ENCODE assay signal across 8 cellular contexts in the genomic region with DNA sequence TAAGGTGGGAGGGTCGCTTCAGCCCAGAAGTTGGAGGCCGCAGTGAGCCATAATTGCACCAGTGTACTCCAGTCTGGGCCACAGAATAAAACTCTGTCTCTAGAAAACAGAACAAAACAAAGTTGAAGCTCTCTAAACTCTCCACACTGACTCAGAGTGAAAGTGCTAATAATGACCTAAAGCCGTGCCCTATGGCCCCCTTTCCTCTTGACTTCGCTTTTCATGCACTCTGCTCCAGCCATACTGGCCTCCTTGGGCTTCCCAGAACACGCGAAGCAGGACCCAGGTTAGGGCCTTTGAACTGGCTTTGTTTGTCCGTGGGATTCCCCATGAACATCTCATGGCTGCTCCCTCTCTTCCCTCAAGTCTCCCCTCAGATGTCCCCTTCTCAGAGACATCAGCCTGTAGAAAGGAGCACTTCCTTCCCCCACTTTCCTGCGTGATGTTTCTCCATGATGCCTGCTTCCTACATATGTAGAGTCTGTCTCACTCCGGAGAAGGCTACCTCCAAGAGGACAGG. TPM values are rescaled to one million over a fixed set of nuclear protein-coding genes. Genes with fewer than 3 reads are reported as not detected.
DNase-seq lines count a peak whose midpoint lies in the region; ATAC-seq, FAIRE-seq and TF ChIP-seq lines count a peak whose summit lies in the region.

No MANE protein-coding gene starts in this region.

- H3K79me2 ChIP-seq in HepG2 (ENCODE audit: insufficient read depth, low read length): no peaks in the 10 kb centered on the region

- DNase-seq in HepG2 (ENCODE audit: low spot score): no peak
- no peak for DNase-seq in iPS-NIHi7 (ENCODE audit: extremely low spot score)
- DNase-seq in activated CD8-positive, alpha-beta memory T cell treated with anti-CD3 and anti-CD28 coated beads, Interleukin-2, amount 50 U/mL, for 48 hours: no peak
- no peak for DNase-seq in OCI-M2 (lab: John Stamatoyannopoulos, UW; ENCODE audit: unreplicated experiment)

- no peak overlapping the region for H3K9ac ChIP-seq in HepG2 (ENCODE audit: insufficient read depth, low read depth, low read length)

- TF ChIP-seq POLR2A in HepG2 (IDR thresholded peaks at IDR 0.05; ENCODE audit: insufficient read depth in 1 of 2, low read depth in 2 of 2, low read length in 2 of 2): no peak

- H3K27me3 ChIP-seq in HepG2 (ENCODE audit: control insufficient read depth in 1 of 2, insufficient read depth in 2 of 2, low read length in 2 of 2): no peaks in the 10 kb centered on the region; a peak in 1 of 5 replicates

- no peak for TF ChIP-seq RAD21 in HepG2 (CRISPR knock-in tag; IDR thresholded peaks at IDR 0.05)

- in situ Hi-C loops in HepG2 (cut with HindIII; ENCODE audit: extremely low pct_ligation_motif_present, low pct_unique_long_range_greater_than_20kb): no loop called here

- H3K4me3 ChIP-seq in HepG2 (replicated peaks in 1 of 3; ENCODE audit: insufficient read depth in 1 of 3, low read depth in 2 of 3, low read length in 3 of 3): no peak overlapping the region

- no peak for TF ChIP-seq CTCF in HepG2 (CRISPR knock-in tag; IDR thresholded peaks at IDR 0.05)

- intact Hi-C loops in HepG2 (cut with micrococcal nuclease; ENCODE audit: unreplicated experiment): no loop called here

- POLR2A ChIA-PET in HepG2 (lab: Yijun Ruan, JAX): interaction anchor here (1.9 kb wide), 1 partner anchor 35 kb away, joined by 15 read pairs; a partner anchor contains a TSS

- no peak for FAIRE-seq in HepG2 (lab: Jason Lieb, UNC)

- peak; percentile 55 for ATAC-seq in GM18498 (IDR thresholded peaks at IDR 0.05; ENCODE audit: unreplicated experiment)
- peak; percentile 51 for ATAC-seq in GM21390 (IDR thresholded peaks at IDR 0.05; ENCODE audit: unreplicated experiment)
- ATAC-seq in HG03280 (IDR thresholded peaks at IDR 0.05; ENCODE audit: unreplicated experiment): peak; percentile 57
- ATAC-seq in HepG2: peak; percentile 27; the same call in 2 of the 3 replicates
- no peak for ATAC-seq in HG03469 (IDR thresholded peaks at IDR 0.05; ENCODE audit: unreplicated experiment)

- BruUV-seq in HepG2 (replicated peaks; lab: Mats Ljungman, UMichigan): no TSS peak

- WGBS in HepG2 (ENCODE audit: low lambda C conversion rate): 52% methylated on average over 9 of the region's 9 CpGs

- peak overlapping the region; percentile 56 for H3K4me2 ChIP-seq in HepG2 (ENCODE audit: low read depth, low read length)

- no peaks in the 10 kb centered on the region for H3K36me3 ChIP-seq in HepG2 (replicated peaks in 1 of 2; ENCODE audit: control insufficient read depth in 1 of 2, insufficient read depth in 2 of 2, low read length in 2 of 2)

- H2AFZ ChIP-seq in HepG2 (ENCODE audit: low read length): peak overlapping the region; percentile 90

- CTCF ChIA-PET in HepG2 (lab: Yijun Ruan, JAX; ENCODE audit: low intra/inter-chr PET ratio, low total read pairs): no interaction called here

- TF ChIP-seq EP300 in HepG2 (IDR thresholded peaks at IDR 0.05; ENCODE audit: low read depth in 2 of 2, low read length in 2 of 2): no peak
- no peak for TF ChIP-seq EP300 in HepG2 (CRISPR knock-in tag; IDR thresholded peaks at IDR 0.05; ENCODE audit: borderline replicate concordance)

- H3K27ac ChIP-seq in HepG2 (ENCODE audit: extremely low read length, insufficient read depth, low read length): no peak overlapping the region

- no peaks in the 10 kb centered on the region for H4K20me1 ChIP-seq in HepG2 (ENCODE audit: insufficient read depth, low read length)

- H3K4me1 ChIP-seq in HepG2 (ENCODE audit: insufficient read depth, low read length): peaks cover 39% of the 10 kb centered on the region

- no peaks in the 10 kb centered on the region for H3K9me3 ChIP-seq in HepG2 (ENCODE audit: low read length)

TF ChIP-seq in HepG2, 621 proteins besides CTCF, POLR2A, EP300 and RAD21:
- TF ChIP-seq, protein P1, sequence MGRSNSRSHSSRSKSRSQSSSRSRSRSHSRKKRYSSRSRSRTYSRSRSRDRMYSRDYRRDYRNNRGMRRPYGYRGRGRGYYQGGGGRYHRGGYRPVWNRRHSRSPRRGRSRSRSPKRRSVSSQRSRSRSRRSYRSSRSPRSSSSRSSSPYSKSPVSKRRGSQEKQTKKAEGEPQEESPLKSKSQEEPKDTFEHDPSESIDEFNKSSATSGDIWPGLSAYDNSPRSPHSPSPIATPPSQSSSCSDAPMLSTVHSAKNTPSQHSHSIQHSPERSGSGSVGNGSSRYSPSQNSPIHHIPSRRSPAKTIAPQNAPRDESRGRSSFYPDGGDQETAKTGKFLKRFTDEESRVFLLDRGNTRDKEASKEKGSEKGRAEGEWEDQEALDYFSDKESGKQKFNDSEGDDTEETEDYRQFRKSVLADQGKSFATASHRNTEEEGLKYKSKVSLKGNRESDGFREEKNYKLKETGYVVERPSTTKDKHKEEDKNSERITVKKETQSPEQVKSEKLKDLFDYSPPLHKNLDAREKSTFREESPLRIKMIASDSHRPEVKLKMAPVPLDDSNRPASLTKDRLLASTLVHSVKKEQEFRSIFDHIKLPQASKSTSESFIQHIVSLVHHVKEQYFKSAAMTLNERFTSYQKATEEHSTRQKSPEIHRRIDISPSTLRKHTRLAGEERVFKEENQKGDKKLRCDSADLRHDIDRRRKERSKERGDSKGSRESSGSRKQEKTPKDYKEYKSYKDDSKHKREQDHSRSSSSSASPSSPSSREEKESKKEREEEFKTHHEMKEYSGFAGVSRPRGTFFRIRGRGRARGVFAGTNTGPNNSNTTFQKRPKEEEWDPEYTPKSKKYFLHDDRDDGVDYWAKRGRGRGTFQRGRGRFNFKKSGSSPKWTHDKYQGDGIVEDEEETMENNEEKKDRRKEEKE (IDR thresholded peaks at IDR 0.05): no peak
- TF ChIP-seq, protein P2, sequence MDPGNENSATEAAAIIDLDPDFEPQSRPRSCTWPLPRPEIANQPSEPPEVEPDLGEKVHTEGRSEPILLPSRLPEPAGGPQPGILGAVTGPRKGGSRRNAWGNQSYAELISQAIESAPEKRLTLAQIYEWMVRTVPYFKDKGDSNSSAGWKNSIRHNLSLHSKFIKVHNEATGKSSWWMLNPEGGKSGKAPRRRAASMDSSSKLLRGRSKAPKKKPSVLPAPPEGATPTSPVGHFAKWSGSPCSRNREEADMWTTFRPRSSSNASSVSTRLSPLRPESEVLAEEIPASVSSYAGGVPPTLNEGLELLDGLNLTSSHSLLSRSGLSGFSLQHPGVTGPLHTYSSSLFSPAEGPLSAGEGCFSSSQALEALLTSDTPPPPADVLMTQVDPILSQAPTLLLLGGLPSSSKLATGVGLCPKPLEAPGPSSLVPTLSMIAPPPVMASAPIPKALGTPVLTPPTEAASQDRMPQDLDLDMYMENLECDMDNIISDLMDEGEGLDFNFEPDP (CRISPR knock-in tag; conservative IDR thresholded peaks at IDR 0.05): 0 out of 2 replicates have a peak, but pooled peaks have one; percentile 22
- TF ChIP-seq FIP1L1 (IDR thresholded peaks at IDR 0.05; ENCODE audit: borderline replicate concordance, insufficient read depth, low read depth, low read length): no peak

RNA-seq across cellular contexts. Expression of a gene that starts 18.6 kb away (rescaled TPM):
- 0.22 and 0.38 TPM in 2 replicates for total RNA-seq in HepG2 (2016; rRNA removed; fragmentation: Illumina TruSeq; extraction: Trizol)
- 0.10 TPM in 1 of 2 replicates, not detected in the other for total RNA-seq in HepG2 (2016; cell fraction: cytosol; rRNA removed; fragmentation: Illumina TruSeq; extraction: Trizol; ENCODE audit: low read depth)
- 0.10 and 0.35 TPM in 2 replicates for total RNA-seq in HepG2 (2016; cell fraction: insoluble cytoplasmic fraction; rRNA removed; fragmentation: Illumina TruSeq; extraction: Trizol)
- 0.06 TPM in 1 of 2 replicates, not detected in the other for total RNA-seq in HepG2 (2016; cell fraction: membrane; rRNA removed; fragmentation: Illumina TruSeq; extraction: Trizol)
- total RNA-seq in HepG2 (2016; cell fraction: nucleus; rRNA removed; fragmentation: Illumina TruSeq; extraction: Trizol): 0.28 and 0.34 TPM in 2 replicates
- polyA plus RNA-seq in HepG2 (2011; rRNA removed): 1.6 and 3.8 TPM in 2 replicates
- 0.94 and 1.1 TPM in 2 replicates for polyA plus RNA-seq in HepG2 (2011; cell fraction: cytosol; rRNA removed)
- polyA plus RNA-seq in HepG2 (2011; cell fraction: nucleus; rRNA removed): 1.1 and 2.5 TPM in 2 replicates
- polyA plus RNA-seq in HepG2 (2012): 2.4 and 2.5 TPM in 2 replicates
- polyA plus RNA-seq in HepG2 (2016; cell fraction: cytosol; fragmentation: Illumina TruSeq; extraction: Trizol; ENCODE audit: low read depth): 0.07 and 0.09 TPM in 2 replicates
- 0.25 and 0.39 TPM in 2 replicates for polyA plus RNA-seq in HepG2 (2016; cell fraction: insoluble cytoplasmic fraction; fragmentation: Illumina TruSeq; extraction: Trizol; ENCODE audit: low read depth)
- 0.13 and 0.23 TPM in 2 replicates for polyA plus RNA-seq in HepG2 (2016; cell fraction: membrane; fragmentation: Illumina TruSeq; extraction: Trizol; ENCODE audit: low read depth)
- 0.44 and 1.1 TPM in 2 replicates for polyA plus RNA-seq in HepG2 (2016; cell fraction: nucleus; fragmentation: Illumina TruSeq; extraction: Trizol; ENCODE audit: insufficient read depth, low read depth)
- 1.7 and 5.3 TPM in 2 replicates for polyA minus RNA-seq in HepG2 (2011; rRNA and poly(A)+ RNA removed; ENCODE audit: low replicate concordance)
- 0.79 and 1.7 TPM in 2 replicates for polyA minus RNA-seq in HepG2 (2011; cell fraction: cytosol; rRNA and poly(A)+ RNA removed)
- 0.52 and 1.4 TPM in 2 replicates for polyA minus RNA-seq in HepG2 (2011; cell fraction: nucleus; rRNA and poly(A)+ RNA removed)

RNA-seq across cellular contexts. Expression of a gene that starts 34.6 kb away (rescaled TPM):
- 218 and 244 TPM in 2 replicates for total RNA-seq in HepG2 (2016; rRNA removed; fragmentation: Illumina TruSeq; extraction: Trizol)
- 87.1 and 92.9 TPM in 2 replicates for total RNA-seq in HepG2 (2016; cell fraction: cytosol; rRNA removed; fragmentation: Illumina TruSeq; extraction: Trizol; ENCODE audit: low read depth)
- 223 and 253 TPM in 2 replicates for total RNA-seq in HepG2 (2016; cell fraction: insoluble cytoplasmic fraction; rRNA removed; fragmentation: Illumina TruSeq; extraction: Trizol)
- total RNA-seq in HepG2 (2016; cell fraction: membrane; rRNA removed; fragmentation: Illumina TruSeq; extraction: Trizol): 152 and 159 TPM in 2 replicates
- total RNA-seq in HepG2 (2016; cell fraction: nucleus; rRNA removed; fragmentation: Illumina TruSeq; extraction: Trizol): 99.3 and 115 TPM in 2 replicates
- polyA plus RNA-seq in HepG2 (2011; rRNA removed): 130 and 137 TPM in 2 replicates
- 103 and 170 TPM in 2 replicates for polyA plus RNA-seq in HepG2 (2011; cell fraction: cytosol; rRNA removed)
- polyA plus RNA-seq in HepG2 (2011; cell fraction: nucleus; rRNA removed): 80.0 and 88.2 TPM in 2 replicates
- polyA plus RNA-seq in HepG2 (2012): 123 and 130 TPM in 2 replicates
- polyA plus RNA-seq in HepG2 (2016; cell fraction: cytosol; fragmentation: Illumina TruSeq; extraction: Trizol; ENCODE audit: low read depth): 105 and 118 TPM in 2 replicates
- 245 and 255 TPM in 2 replicates for polyA plus RNA-seq in HepG2 (2016; cell fraction: insoluble cytoplasmic fraction; fragmentation: Illumina TruSeq; extraction: Trizol; ENCODE audit: low read depth)
- 133 and 135 TPM in 2 replicates for polyA plus RNA-seq in HepG2 (2016; cell fraction: membrane; fragmentation: Illumina TruSeq; extraction: Trizol; ENCODE audit: low read depth)
- polyA plus RNA-seq in HepG2 (2016; cell fraction: nucleus; fragmentation: Illumina TruSeq; extraction: Trizol; ENCODE audit: insufficient read depth, low read depth): 215 and 218 TPM in 2 replicates
- polyA minus RNA-seq in HepG2 (2011; rRNA and poly(A)+ RNA removed; ENCODE audit: low replicate concordance): 1.2 and 248 TPM in 2 replicates
- polyA minus RNA-seq in HepG2 (2011; cell fraction: cytosol; rRNA and poly(A)+ RNA removed): 160 and 171 TPM in 2 replicates
- 30.1 and 34.9 TPM in 2 replicates for polyA minus RNA-seq in HepG2 (2011; cell fraction: nucleus; rRNA and poly(A)+ RNA removed)
